8 cellular contexts compared by ENCODE assay signal in the genomic region with DNA sequence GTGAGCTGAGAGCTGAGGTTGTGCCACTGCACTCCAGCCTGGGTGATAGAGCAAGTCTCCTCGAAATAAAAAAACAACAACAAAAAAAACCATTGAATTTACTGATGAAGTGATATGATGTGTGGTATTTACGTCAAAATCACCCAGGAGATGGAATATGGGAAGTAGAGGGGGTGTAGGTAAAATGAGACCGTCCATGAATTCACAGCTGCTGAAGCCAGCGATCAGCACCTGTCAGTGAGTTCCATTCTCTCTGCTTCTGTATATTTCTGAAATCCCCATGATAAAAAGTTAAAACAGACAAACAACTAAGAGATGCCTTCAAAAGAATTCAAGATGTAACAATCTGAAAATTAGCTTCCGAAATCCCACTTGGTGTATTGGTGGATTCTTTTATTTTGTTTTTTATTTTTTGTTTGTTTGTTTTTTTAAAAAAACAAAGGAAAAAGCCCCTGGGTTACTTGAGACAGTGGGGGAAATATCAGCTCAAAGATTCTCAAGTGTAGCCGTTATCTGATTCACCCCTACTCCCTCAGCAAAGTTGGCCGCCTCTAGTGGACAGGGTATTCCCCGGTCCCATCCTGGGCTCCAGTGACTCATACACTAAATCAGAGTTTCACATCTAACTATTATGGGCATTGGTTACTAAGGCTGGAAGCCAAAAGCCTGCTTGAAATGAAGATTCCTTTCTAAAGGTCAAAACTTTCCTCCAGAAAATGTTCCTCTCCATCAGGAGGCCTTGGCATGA.
DNase-seq lines count a peak whose midpoint lies in the region; ATAC-seq and TF ChIP-seq lines count a peak whose summit lies in the region.

No MANE protein-coding gene starts in this region.

- no peak overlapping the region for H3K56ac ChIP-seq in mesendoderm (ENCODE audit: low read length)

- no peak overlapping the region for H3K4me3 Mint-ChIP-seq in activated T-cell treated with anti-CD3 and anti-CD28 coated beads, Interleukin-2, amount 50 U/mL, for 24 hours
- H3K4me3 Mint-ChIP-seq in natural killer cell, result no peak overlapping the region

- no peak overlapping the region for H2AK5ac ChIP-seq in mesendoderm (ENCODE audit: low read length)

- H3K9me3 Mint-ChIP-seq in activated T-cell treated with anti-CD3 and anti-CD28 coated beads, Interleukin-2, amount 50 U/mL, for 24 hours, result no peaks in the 10 kb centered on the region
- H3K9me3 Mint-ChIP-seq in natural killer cell, result no peaks in the 10 kb centered on the region

- no peak overlapping the region for H3K4me2 ChIP-seq in mesendoderm (ENCODE audit: low read length)

- no peak overlapping the region for H4K5ac ChIP-seq in mesendoderm (ENCODE audit: low read length)

- in situ Hi-C loops in KBM-7 (cut with MboI; ENCODE audit: low pct_unique_long_range_greater_than_20kb, low sequenced_read_pairs), result no loop called here

- H3K4me3 ChIP-seq in mesendoderm (ENCODE audit: low read length), result no peak overlapping the region

- WGBS in mesendoderm (ENCODE audit: extremely low coverage, insufficient coverage, low lambda C conversion rate), result no CpG with 5 or more reads among the region's 8 CpGs

- H3K4me1 Mint-ChIP-seq in activated T-cell treated with anti-CD3 and anti-CD28 coated beads, Interleukin-2, amount 50 U/mL, for 24 hours (ENCODE audit: low read depth), result peaks cover 14% of the 10 kb centered on the region
- peaks cover 24 to 26% of the 10 kb centered on the region in 2 donors for H3K4me1 Mint-ChIP-seq in natural killer cell

- no peak overlapping the region for H3K4ac ChIP-seq in mesendoderm (ENCODE audit: low read depth, low read length)

- H2BK5ac ChIP-seq in mesendoderm (ENCODE audit: low read length), result no peak overlapping the region

- no peak overlapping the region for H2BK15ac ChIP-seq in mesendoderm (replicated peaks; ENCODE audit: low read depth)

- H3K27ac Mint-ChIP-seq in activated T-cell treated with anti-CD3 and anti-CD28 coated beads, Interleukin-2, amount 50 U/mL, for 24 hours, result peak overlapping the region; percentile 12
- peak overlapping the region; percentile 11 to 52 for H3K27ac Mint-ChIP-seq in natural killer cell

- no peaks in the 10 kb centered on the region for H3K27me3 ChIP-seq in mesendoderm (ENCODE audit: insufficient read depth, low read length, poor library complexity)

- intact Hi-C loops in natural killer cell (cut with micrococcal nuclease), result no loop called here

- no peaks in the 10 kb centered on the region for H3K79me2 ChIP-seq in mesendoderm (ENCODE audit: control insufficient read depth, insufficient read depth, low read length)

- H3K18ac ChIP-seq in mesendoderm (ENCODE audit: low read length), result no peak overlapping the region

- no peaks in the 10 kb centered on the region for H3K4me1 ChIP-seq in mesendoderm (ENCODE audit: control insufficient read depth, low read depth, low read length)

- H2BK120ac ChIP-seq in mesendoderm (ENCODE audit: low read depth, low read length), result no peak overlapping the region

- no peak overlapping the region for H3K9ac ChIP-seq in mesendoderm (ENCODE audit: low read length)

- peak; percentile 27 for DNase-seq in COLO829 (ENCODE audit: low spot score)
- peak; percentile 35 for DNase-seq in GM19238 (ENCODE audit: insufficient read length, low spot score)
- DNase-seq in activated T-cell treated with anti-CD3 and anti-CD28 coated beads, Interleukin-2, amount 50 U/mL, for 24 hours, result no peak
- DNase-seq in natural killer cell, result no peak
- DNase-seq in mesendoderm, result no peak
- no peak for DNase-seq in KBM-7
- no peak for DNase-seq in COLO668 (lab: John Stamatoyannopoulos, UW; ENCODE audit: unreplicated experiment)

- no peaks in the 10 kb centered on the region for H3K36me3 ChIP-seq in mesendoderm (ENCODE audit: control insufficient read depth, insufficient read depth, low read length)

- ATAC-seq in HG03280 (IDR thresholded peaks at IDR 0.05; ENCODE audit: unreplicated experiment), result peak; percentile 55
- peak; percentile 75 to 88 (median 79) for ATAC-seq in natural killer cell

- no peaks in the 10 kb centered on the region for H3K79me1 ChIP-seq in mesendoderm (ENCODE audit: low read length)

- no peak overlapping the region for H3K27ac ChIP-seq in mesendoderm (ENCODE audit: low read depth, low read length)

- H3K27me3 Mint-ChIP-seq in activated T-cell treated with anti-CD3 and anti-CD28 coated beads, Interleukin-2, amount 50 U/mL, for 24 hours, result no peaks in the 10 kb centered on the region
- no peaks in the 10 kb centered on the region for H3K27me3 Mint-ChIP-seq in natural killer cell (ENCODE audit: low read depth in 2 of 2)

- H4K8ac ChIP-seq in mesendoderm (ENCODE audit: low read depth, low read length), result no peak overlapping the region

- no peak for TF ChIP-seq CTCF in natural killer cell (IDR thresholded peaks at IDR 0.05)

- H3K36me3 Mint-ChIP-seq in activated T-cell treated with anti-CD3 and anti-CD28 coated beads, Interleukin-2, amount 50 U/mL, for 24 hours (ENCODE audit: low read depth), result no peaks in the 10 kb centered on the region
- no peaks in the 10 kb centered on the region for H3K36me3 Mint-ChIP-seq in natural killer cell

- no peak overlapping the region for H3K23ac ChIP-seq in mesendoderm (ENCODE audit: low read length)

Comparison
In these comparisons a context has a peak if more than half of its experiments do, and no peak if none do; other contexts are left out.
1. DNase-seq: peak in COLO829 (single experiment) and GM19238 (single experiment); none in activated T-cell treated with anti-CD3 and anti-CD28 coated beads, Interleukin-2, amount 50 U/mL, for 24 hours (single experiment), natural killer cell (single experiment), mesendoderm (single experiment), KBM-7 (single experiment) and COLO668 (single experiment).